Comparison of ENCODE assay signal across 1 cellular context in the genomic region with DNA sequence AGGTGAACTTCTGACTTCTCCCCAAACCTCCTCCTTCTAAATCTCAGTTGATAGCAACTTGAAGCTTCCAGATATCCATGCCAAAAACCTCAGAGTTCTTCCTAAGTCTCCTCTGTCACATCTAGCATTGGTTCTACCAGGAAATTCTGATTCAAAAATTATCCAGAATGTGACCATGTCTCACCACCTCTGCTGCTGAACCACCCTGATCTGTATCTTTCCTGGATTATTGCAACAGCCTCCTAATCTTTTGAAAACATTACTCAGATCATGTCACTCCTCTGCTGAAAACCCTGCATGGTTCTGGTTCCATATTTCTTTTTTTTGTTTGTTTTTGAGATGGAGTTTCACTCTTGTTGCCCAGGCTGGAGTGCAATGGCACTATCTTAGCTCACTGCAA.
A peak's percentile ranks its signal among the peaks of the same experiment; 100 is the strongest.
TF ChIP-seq lines count a peak whose summit lies in the region.

No MANE protein-coding gene starts in this region.

TF ChIP-seq in endothelial cell of umbilical vein, 7 proteins besides CTCF, POLR2A, EP300 and RAD21 (continued from another document):
- TF ChIP-seq FOS (IDR thresholded peaks at IDR 0.05; ENCODE audit: borderline replicate concordance, insufficient read depth, low read length): no peak
- no peak for TF ChIP-seq JUN (IDR thresholded peaks at IDR 0.05; ENCODE audit: borderline replicate concordance, insufficient read depth, insufficient read length, low read depth)
- TF ChIP-seq GATA2 (IDR thresholded peaks at IDR 0.05; ENCODE audit: insufficient read depth, insufficient read length, low read depth, low read length): peak; percentile 88
